ENCODE assay signal across 22 cellular contexts in the genomic region with DNA sequence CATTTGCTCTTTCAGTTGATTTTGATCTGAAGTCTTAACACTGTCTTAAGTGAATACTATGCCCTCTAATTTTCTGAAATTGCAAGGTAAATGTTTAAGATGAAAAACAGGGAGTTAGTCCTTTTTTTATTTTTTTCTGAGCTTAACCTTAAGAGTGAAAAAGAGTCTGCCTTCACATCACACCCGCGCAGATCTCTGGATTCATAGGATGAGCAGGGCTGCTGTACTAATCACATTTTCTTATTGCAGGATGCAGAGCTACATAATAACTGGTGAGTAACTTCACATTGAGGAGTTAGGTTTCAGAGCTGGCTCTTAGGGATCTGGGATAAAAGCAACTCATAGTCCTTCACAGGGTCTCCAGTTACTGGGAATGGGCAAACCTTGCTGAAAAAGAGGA.
"Had no signal": no experiment of that assay in that cellular context is flagged by ENCODE, and none has a peak within 500 bp of the region (broad histone marks: within the 10 kb centered on the region; RNA-seq: fewer than 3 reads in every experiment).

No MANE protein-coding gene starts in this region.

- H3K4me1 ChIP-seq: breast epithelium, uterus had no signal

- H3K36me3 Mint-ChIP-seq: mesothelial cell of epicardium, natural killer cell, WTC11 had no signal

- H3K4me3 ChIP-seq: breast epithelium, coronary artery, left ventricle myocardium inferior, ovary, prostate gland, right atrium auricular region, spleen, testis, uterus had no signal

- ATAC-seq: activated T-cell treated with anti-CD3 and anti-CD28 coated beads, Interleukin-2, amount 50 U/mL, for 4 hours; natural killer cell had no signal

- DNase-seq: activated CD8-positive, alpha-beta memory T cell treated with anti-CD3 and anti-CD28 coated beads for 24 hours; activated CD8-positive, alpha-beta memory T cell treated with anti-CD3 and anti-CD28 coated beads, Interleukin-2, amount 50 U/mL, for 4 hours; activated naive CD4-positive, alpha-beta T cell treated with Interleukin-2 at 50 U/mL for 16 hours; activated naive CD8-positive, alpha-beta T cell treated with anti-CD3 and anti-CD28 coated beads for 36 hours; activated T-cell treated with anti-CD3 and anti-CD28 coated beads, Interleukin-2, amount 50 U/mL, for 4 hours; left ventricle myocardium inferior; natural killer cell; ovary; spleen; stimulated activated CD4-positive, alpha-beta T cell treated with anti-CD3 and anti-CD28 coated beads, Interleukin-4, amount 100 ng/mL, for 1 hour; stimulated activated naive CD4-positive, alpha-beta T cell; T1000; testis; trophoblast cell; uterus had no signal

- H3K9me3 ChIP-seq: breast epithelium, left ventricle myocardium inferior, neutrophil, ovary, prostate gland, right atrium auricular region, spleen, testis, uterus had no signal

- H3K27ac Mint-ChIP-seq: activated naive CD8-positive, alpha-beta T cell treated with anti-CD3 and anti-CD28 coated beads for 36 hours; mesothelial cell of epicardium; natural killer cell; WTC11 had no signal

- H3K4me3 Mint-ChIP-seq: activated naive CD8-positive, alpha-beta T cell treated with anti-CD3 and anti-CD28 coated beads for 36 hours; activated T-cell treated with anti-CD3 and anti-CD28 coated beads, Interleukin-2, amount 50 U/mL, for 4 hours; mesothelial cell of epicardium; natural killer cell; WTC11 had no signal

- H3K27me3 Mint-ChIP-seq: activated naive CD8-positive, alpha-beta T cell treated with anti-CD3 and anti-CD28 coated beads for 36 hours had no signal

- H3K27ac ChIP-seq: coronary artery, left ventricle myocardium inferior, neutrophil, ovary, prostate gland, right atrium auricular region, spleen, testis, uterus had no signal

- H3K9me3 Mint-ChIP-seq: activated naive CD8-positive, alpha-beta T cell treated with anti-CD3 and anti-CD28 coated beads for 36 hours; activated T-cell treated with anti-CD3 and anti-CD28 coated beads, Interleukin-2, amount 50 U/mL, for 4 hours; mesothelial cell of epicardium; natural killer cell had no signal

- H3K27me3 ChIP-seq: breast epithelium, neutrophil, ovary, right atrium auricular region, spleen, testis, uterus had no signal

- H3K36me3 ChIP-seq: breast epithelium, left ventricle myocardium inferior, neutrophil, ovary, prostate gland, right atrium auricular region, spleen, uterus had no signal
